ENCODE assay signal across 8 cellular contexts in the genomic region with DNA sequence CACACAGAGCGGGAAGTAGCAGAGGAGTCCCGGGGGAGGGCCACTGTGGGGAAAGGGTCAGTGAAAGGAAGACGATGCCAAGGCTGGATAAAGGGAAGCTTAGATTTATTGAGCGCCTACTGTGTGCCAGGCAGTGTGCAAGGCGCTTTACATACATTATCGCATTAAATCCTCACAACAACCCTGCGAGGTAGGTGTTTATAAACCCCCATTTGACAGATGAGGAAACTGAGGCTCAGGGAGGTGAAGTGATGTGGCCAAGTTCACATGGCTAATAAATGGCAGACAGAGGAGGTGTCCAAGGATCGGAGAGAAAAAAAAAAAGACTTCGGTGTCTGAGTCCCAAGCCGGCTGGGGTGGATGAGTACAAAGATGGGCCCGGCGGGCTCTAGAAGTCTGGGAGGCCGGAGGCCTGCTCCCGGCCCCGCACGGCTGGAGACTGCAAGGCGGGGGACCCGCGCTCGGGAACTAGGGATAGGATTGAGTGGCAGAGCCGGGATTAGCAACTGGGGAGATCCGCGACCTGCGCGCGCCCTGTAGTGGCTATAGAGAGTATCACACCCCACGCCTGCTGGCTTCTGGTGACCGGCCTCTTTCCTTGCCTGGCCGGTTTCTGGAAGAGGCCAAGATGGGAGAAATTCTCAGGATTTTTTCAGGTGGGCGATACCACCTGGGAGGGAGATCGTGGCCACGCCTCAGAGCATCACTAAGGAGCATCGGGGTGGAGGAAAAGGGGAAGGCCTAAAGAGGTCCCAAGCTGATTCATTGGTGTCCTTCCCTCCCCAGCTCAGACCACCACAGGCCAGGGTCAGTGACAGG. TPM values are rescaled to one million over a fixed set of nuclear protein-coding genes. Genes with fewer than 3 reads are reported as not detected.
DNase-seq lines count a peak whose midpoint lies in the region; ATAC-seq and TF ChIP-seq lines count a peak whose summit lies in the region.

No MANE protein-coding gene starts in this region.

- peaks cover 33% of the 10 kb centered on the region for H3K4me1 Mint-ChIP-seq in activated T-cell treated with anti-CD3 and anti-CD28 coated beads, Interleukin-2, amount 50 U/mL, for 24 hours (ENCODE audit: low read depth)

- no peak overlapping the region for H2AFZ ChIP-seq in neural cell (ENCODE audit: low read depth, low read length)

- no peaks in the 10 kb centered on the region for H3K36me3 ChIP-seq in neural cell (ENCODE audit: insufficient read depth, low read length)

- peaks cover 71% of the 10 kb centered on the region for H3K27me3 Mint-ChIP-seq in activated T-cell treated with anti-CD3 and anti-CD28 coated beads, Interleukin-2, amount 50 U/mL, for 24 hours

- H3K79me2 ChIP-seq in neural cell (replicated peaks; ENCODE audit: insufficient read depth, low read length) = no peaks in the 10 kb centered on the region

- H3K9ac ChIP-seq in neural cell (ENCODE audit: low read length) = no peak overlapping the region

- H4K20me1 ChIP-seq in neural cell (ENCODE audit: insufficient read depth) = no peaks in the 10 kb centered on the region

- DNase-seq in DMS 273 (lab: John Stamatoyannopoulos, UW; ENCODE audit: unreplicated experiment) (peak; percentile 89), NCI-H524 treated with DMSO at 0.1 percent for 48 hours (lab: John Stamatoyannopoulos, UW) (peak; percentile 22), fibroblast of peridontal ligament (ENCODE audit: extremely low read depth) (peak; percentile 74), GM19240 (ENCODE audit: insufficient read length, low spot score) (no peak)
- DNase-seq in activated T-cell treated with anti-CD3 and anti-CD28 coated beads, Interleukin-2, amount 50 U/mL, for 24 hours = peak; percentile 70

- no peak for TF ChIP-seq EP300 in neural cell (conservative IDR thresholded peaks at IDR 0.05; ENCODE audit: poor library complexity, severe bottlenecking)

- no peak overlapping the region for H3K27ac Mint-ChIP-seq in activated T-cell treated with anti-CD3 and anti-CD28 coated beads, Interleukin-2, amount 50 U/mL, for 24 hours

- H3K36me3 Mint-ChIP-seq in activated T-cell treated with anti-CD3 and anti-CD28 coated beads, Interleukin-2, amount 50 U/mL, for 24 hours (ENCODE audit: low read depth) = peaks cover 4% of the 10 kb centered on the region

- H3K4me3 ChIP-seq in neural cell (ENCODE audit: low read length) = peak overlapping the region; percentile 46

- ATAC-seq in HG03354 (IDR thresholded peaks at IDR 0.05; ENCODE audit: poor library complexity, severe bottlenecking, unreplicated experiment) = peak; percentile 32
- ATAC-seq in HG03439 (IDR thresholded peaks at IDR 0.05; ENCODE audit: unreplicated experiment) = no peak

- no peaks in the 10 kb centered on the region for H3K9me3 Mint-ChIP-seq in activated T-cell treated with anti-CD3 and anti-CD28 coated beads, Interleukin-2, amount 50 U/mL, for 24 hours

- TF ChIP-seq RAD21 in neural cell (conservative IDR thresholded peaks at IDR 0.05) = peak; percentile 90

- no peaks in the 10 kb centered on the region for H3K9me2 ChIP-seq in neural cell (ENCODE audit: insufficient read depth, low read length)

- peak; percentile 90 for TF ChIP-seq CTCF in neural cell (IDR thresholded peaks at IDR 0.05; ENCODE audit: poor library complexity, severe bottlenecking)

- H3K9me3 ChIP-seq in neural cell (ENCODE audit: low read length) = no peaks in the 10 kb centered on the region

- H3K4me3 Mint-ChIP-seq in activated T-cell treated with anti-CD3 and anti-CD28 coated beads, Interleukin-2, amount 50 U/mL, for 24 hours = no peak overlapping the region

- no peaks in the 10 kb centered on the region for H3F3A ChIP-seq in neural cell (ENCODE audit: insufficient read depth, low read length, poor library complexity, severe bottlenecking)

- peak overlapping the region; percentile 25 for H3K4me2 ChIP-seq in neural cell (ENCODE audit: low read length)

- peaks cover 95% of the 10 kb centered on the region for H3K27me3 ChIP-seq in neural cell (ENCODE audit: insufficient read depth, low read depth, low read length)

- no peak overlapping the region for H3K27ac ChIP-seq in neural cell (ENCODE audit: low read length)

TF ChIP-seq in neural cell, 6 proteins besides CTCF, POLR2A, EP300 and RAD21:
- no peak for TF ChIP-seq POLR2AphosphoS5 (IDR thresholded peaks at IDR 0.05)
- TF ChIP-seq TAF1 (IDR thresholded peaks at IDR 0.05; ENCODE audit: low read depth) = no peak
- TF ChIP-seq, protein P1, sequence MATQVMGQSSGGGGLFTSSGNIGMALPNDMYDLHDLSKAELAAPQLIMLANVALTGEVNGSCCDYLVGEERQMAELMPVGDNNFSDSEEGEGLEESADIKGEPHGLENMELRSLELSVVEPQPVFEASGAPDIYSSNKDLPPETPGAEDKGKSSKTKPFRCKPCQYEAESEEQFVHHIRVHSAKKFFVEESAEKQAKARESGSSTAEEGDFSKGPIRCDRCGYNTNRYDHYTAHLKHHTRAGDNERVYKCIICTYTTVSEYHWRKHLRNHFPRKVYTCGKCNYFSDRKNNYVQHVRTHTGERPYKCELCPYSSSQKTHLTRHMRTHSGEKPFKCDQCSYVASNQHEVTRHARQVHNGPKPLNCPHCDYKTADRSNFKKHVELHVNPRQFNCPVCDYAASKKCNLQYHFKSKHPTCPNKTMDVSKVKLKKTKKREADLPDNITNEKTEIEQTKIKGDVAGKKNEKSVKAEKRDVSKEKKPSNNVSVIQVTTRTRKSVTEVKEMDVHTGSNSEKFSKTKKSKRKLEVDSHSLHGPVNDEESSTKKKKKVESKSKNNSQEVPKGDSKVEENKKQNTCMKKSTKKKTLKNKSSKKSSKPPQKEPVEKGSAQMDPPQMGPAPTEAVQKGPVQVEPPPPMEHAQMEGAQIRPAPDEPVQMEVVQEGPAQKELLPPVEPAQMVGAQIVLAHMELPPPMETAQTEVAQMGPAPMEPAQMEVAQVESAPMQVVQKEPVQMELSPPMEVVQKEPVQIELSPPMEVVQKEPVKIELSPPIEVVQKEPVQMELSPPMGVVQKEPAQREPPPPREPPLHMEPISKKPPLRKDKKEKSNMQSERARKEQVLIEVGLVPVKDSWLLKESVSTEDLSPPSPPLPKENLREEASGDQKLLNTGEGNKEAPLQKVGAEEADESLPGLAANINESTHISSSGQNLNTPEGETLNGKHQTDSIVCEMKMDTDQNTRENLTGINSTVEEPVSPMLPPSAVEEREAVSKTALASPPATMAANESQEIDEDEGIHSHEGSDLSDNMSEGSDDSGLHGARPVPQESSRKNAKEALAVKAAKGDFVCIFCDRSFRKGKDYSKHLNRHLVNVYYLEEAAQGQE (IDR thresholded peaks at IDR 0.05; ENCODE audit: borderline replicate concordance) = no peak
- TF ChIP-seq EZH2 (IDR thresholded peaks at IDR 0.05; ENCODE audit: borderline replicate concordance, insufficient read depth, low read length, poor library complexity, severe bottlenecking) = no peak
- no peak for TF ChIP-seq MXI1 (conservative IDR thresholded peaks at IDR 0.05; ENCODE audit: poor library complexity, severe bottlenecking)
- TF ChIP-seq SMC3 (conservative IDR thresholded peaks at IDR 0.05; ENCODE audit: poor library complexity) = peak; percentile 83

RNA-seq across cellular contexts. Expression of gene DDN, which starts 3.9 kb away (rescaled TPM):
- polyA plus RNA-seq in neural cell = 0.20 and 0.51 TPM in 2 replicates
- polyA minus RNA-seq in neural cell = 0.24 and 0.93 TPM in 2 replicates

RNA-seq across cellular contexts. Expression of gene WNT1, which starts 17.1 kb away (rescaled TPM):
- polyA plus RNA-seq in neural cell = not detected in 2 replicates
- not detected in 2 replicates for polyA minus RNA-seq in neural cell

RNA-seq across cellular contexts. Expression of gene PRKAG1, which starts 23.3 kb away (rescaled TPM):
- 69.0 and 71.0 TPM in 2 replicates for polyA plus RNA-seq in neural cell
- polyA minus RNA-seq in neural cell = 37.3 and 39.2 TPM in 2 replicates

RNA-seq across cellular contexts. Expression of gene WNT10B, which starts 23.7 kb away (rescaled TPM):
- 0.92 and 1.2 TPM in 2 replicates for polyA plus RNA-seq in neural cell
- polyA minus RNA-seq in neural cell = 0.73 TPM in 1 of 2 replicates, not detected in the other

RNA-seq across cellular contexts. Expression of gene ARF3, which starts 38.0 kb away (rescaled TPM):
- 114 TPM in 2 replicates for polyA plus RNA-seq in neural cell
- 94.0 and 108 TPM in 2 replicates for polyA minus RNA-seq in neural cell
